ENCODE assay signal across 11 cellular contexts in genomic region chr20:44809380-44810060, GRCh38. TPM values are rescaled to one million over a fixed set of nuclear protein-coding genes. Genes with fewer than 3 reads are reported as not detected.
DNase-seq lines count a peak whose midpoint lies in the region; ATAC-seq and TF ChIP-seq lines count a peak whose summit lies in the region.
"Had no signal": no experiment of that assay in that cellular context is flagged by ENCODE, and none has a peak within 500 bp of the region (broad histone marks: within the 10 kb centered on the region; RNA-seq: fewer than 3 reads in every experiment).

No MANE protein-coding gene starts in this region.

- H3K4me3 ChIP-seq in A673 (ENCODE audit: low read depth, low read length, poor library complexity, severe bottlenecking), result peak overlapping the region; percentile 28
- H3K4me3 ChIP-seq in GM23338, result peak overlapping the region; percentile 88
- H3K4me3 ChIP-seq in MG63, result no peak overlapping the region
- H3K4me3 ChIP-seq: SK-N-MC had no signal

- H3K4me2 ChIP-seq in GM23338, result peak overlapping the region; percentile 94

- peaks cover 35% of the 10 kb centered on the region for H4K20me1 ChIP-seq in GM23338 (replicated peaks; ENCODE audit: insufficient read depth)

- peak overlapping the region; percentile 94 for H2AFZ ChIP-seq in GM23338

- H3K4me1 Mint-ChIP-seq in GM23338 (peaks cover 33% of the 10 kb centered on the region), endothelial cell (ENCODE audit: unreplicated experiment) (peaks cover 8% of the 10 kb centered on the region)
- H3K4me1 Mint-ChIP-seq in dendritic cell treated with granulocyte-macrophage colony-stimulating factor and Interleukin-4, amounts not matched to agents 40 ng/mL and 50 ng/mL, for 4 days (ENCODE audit: low read depth), result peaks cover 10% of the 10 kb centered on the region
- H3K4me1 Mint-ChIP-seq in natural killer cell treated with Interleukin-12 subunit alpha and Interleukin-12 subunit beta and Interleukin-15 and Interleukin-18, amount 100 ng/mL, for 72 hours (ENCODE audit: low read depth in 2 of 2), result peaks cover 0 to 7% of the 10 kb centered on the region in 2 donors

- no peak overlapping the region for H3K27ac ChIP-seq in A673 (ENCODE audit: low read depth, low read length, poor library complexity, severe bottlenecking)
- no peak overlapping the region for H3K27ac ChIP-seq in GM23338 (ENCODE audit: low read depth)
- H3K27ac ChIP-seq: SK-N-MC had no signal

- H3K27me3 ChIP-seq in A673 (replicated peaks; ENCODE audit: insufficient read depth, low read depth, low read length, poor library complexity), result peaks cover 65% of the 10 kb centered on the region
- peaks cover 49% of the 10 kb centered on the region for H3K27me3 ChIP-seq in GM23338 (ENCODE audit: insufficient read depth)
- H3K27me3 ChIP-seq in MG63, result peaks cover 41% of the 10 kb centered on the region

- no TSS peak for BruUV-seq in A673 (replicated peaks; lab: Mats Ljungman, UMichigan)

- no peaks in the 10 kb centered on the region for H3K9me2 ChIP-seq in GM23338 (ENCODE audit: insufficient read depth)

- peaks cover 34% of the 10 kb centered on the region for H3K27me3 Mint-ChIP-seq in GM23338 (ENCODE audit: insufficient read depth, low read depth, poor library complexity)
- H3K27me3 Mint-ChIP-seq in dendritic cell treated with granulocyte-macrophage colony-stimulating factor and Interleukin-4, amounts not matched to agents 40 ng/mL and 50 ng/mL, for 4 days, result peaks cover 66% of the 10 kb centered on the region
- peaks cover 50 to 51% of the 10 kb centered on the region in 2 donors for H3K27me3 Mint-ChIP-seq in natural killer cell treated with Interleukin-12 subunit alpha and Interleukin-12 subunit beta and Interleukin-15 and Interleukin-18, amount 100 ng/mL, for 72 hours
- H3K27me3 Mint-ChIP-seq in endothelial cell (ENCODE audit: unreplicated experiment), result peaks cover 16% of the 10 kb centered on the region

- CTCF ChIA-PET in A673 (lab: Charles Lee), result interaction anchor here (1.1 kb wide), 1 partner anchor 61 kb away, joined by 6 read pairs; no protein-coding TSS in a partner anchor

- H3K9me3 ChIP-seq in A673 (ENCODE audit: low read depth, low read length, poor library complexity, severe bottlenecking) (no peaks in the 10 kb centered on the region), MG63 (peaks cover 8% of the 10 kb centered on the region; the same call in 1 of the 2 replicates)

- peaks cover 33% of the 10 kb centered on the region for H3K79me2 ChIP-seq in GM23338 (replicated peaks; ENCODE audit: insufficient read depth)

- H3K4me1 ChIP-seq in A673 (ENCODE audit: insufficient read depth, low read length, poor library complexity, severe bottlenecking), result no peaks in the 10 kb centered on the region
- H3K4me1 ChIP-seq in GM23338 (ENCODE audit: insufficient read depth), result peaks cover 24% of the 10 kb centered on the region

- POLR2A ChIA-PET in A673 (lab: Charles Lee; ENCODE audit: low non-redundant PET), result no interaction called here

- no peak for DNase-seq in A673 (ENCODE audit: low spot score)
- peak; percentile 67 for DNase-seq in GM23338 (ENCODE audit: low spot score)
- DNase-seq in natural killer cell treated with Interleukin-12 subunit alpha and Interleukin-12 subunit beta and Interleukin-15 and Interleukin-18, amount 100 ng/mL, for 72 hours (ENCODE audit: low spot score), result no peak
- no peak for DNase-seq in HPDE6-E6E7 (ENCODE audit: extremely low spot score)
- no peak for DNase-seq in NCI-H2196 treated with DMSO at 0.1 percent for 48 hours (lab: John Stamatoyannopoulos, UW; ENCODE audit: unreplicated experiment)
- no peak for DNase-seq in endothelial cell (ENCODE audit: low spot score)
- DNase-seq in MG63, result no peak
- DNase-seq: KG1 had no signal

- H3K4me3 Mint-ChIP-seq in GM23338 (peak overlapping the region; percentile 88), endothelial cell (ENCODE audit: unreplicated experiment) (no peak overlapping the region)
- peak overlapping the region; percentile 22 for H3K4me3 Mint-ChIP-seq in dendritic cell treated with granulocyte-macrophage colony-stimulating factor and Interleukin-4, amounts not matched to agents 40 ng/mL and 50 ng/mL, for 4 days
- peak overlapping the region; percentile 36 for H3K4me3 Mint-ChIP-seq in natural killer cell treated with Interleukin-12 subunit alpha and Interleukin-12 subunit beta and Interleukin-15 and Interleukin-18, amount 100 ng/mL, for 72 hours

- H3F3A ChIP-seq in GM23338 (replicated peaks; ENCODE audit: low read depth), result 0 out of 2 replicates have a peak, but pooled peaks cover 5% of the 10 kb centered on the region

- ATAC-seq in GM23338, result peak; percentile 52
- no peak for ATAC-seq in natural killer cell treated with Interleukin-12 subunit alpha and Interleukin-12 subunit beta and Interleukin-15 and Interleukin-18, amount 100 ng/mL, for 72 hours

- H3K9me3 Mint-ChIP-seq in GM23338 (no peaks in the 10 kb centered on the region), endothelial cell (ENCODE audit: unreplicated experiment) (peaks cover 5% of the 10 kb centered on the region)
- H3K9me3 Mint-ChIP-seq in dendritic cell treated with granulocyte-macrophage colony-stimulating factor and Interleukin-4, amounts not matched to agents 40 ng/mL and 50 ng/mL, for 4 days, result no peaks in the 10 kb centered on the region
- no peaks in the 10 kb centered on the region for H3K9me3 Mint-ChIP-seq in natural killer cell treated with Interleukin-12 subunit alpha and Interleukin-12 subunit beta and Interleukin-15 and Interleukin-18, amount 100 ng/mL, for 72 hours

- no peak overlapping the region for H3K27ac Mint-ChIP-seq in GM23338
- H3K27ac Mint-ChIP-seq in dendritic cell treated with granulocyte-macrophage colony-stimulating factor and Interleukin-4, amounts not matched to agents 40 ng/mL and 50 ng/mL, for 4 days, result no peak overlapping the region
- H3K27ac Mint-ChIP-seq in natural killer cell treated with Interleukin-12 subunit alpha and Interleukin-12 subunit beta and Interleukin-15 and Interleukin-18, amount 100 ng/mL, for 72 hours, result no peak overlapping the region
- no peak overlapping the region for H3K27ac Mint-ChIP-seq in endothelial cell (ENCODE audit: unreplicated experiment)

- TF ChIP-seq CTCF in A673 (conservative IDR thresholded peaks at IDR 0.05; ENCODE audit: low read depth, low read length) (no peak), GM23338 (conservative IDR thresholded peaks at IDR 0.05; ENCODE audit: low read depth in 2 of 2) (no peak; a peak in 1 of 4 replicates), endothelial cell (IDR thresholded peaks at IDR 0.05; ENCODE audit: unreplicated experiment) (no peak)

- H3K36me3 ChIP-seq in A673 (ENCODE audit: insufficient read depth, low read length, poor library complexity, severe bottlenecking), result no peaks in the 10 kb centered on the region
- H3K36me3 ChIP-seq in GM23338 (ENCODE audit: insufficient read depth), result no peaks in the 10 kb centered on the region
- no peaks in the 10 kb centered on the region for H3K36me3 ChIP-seq in MG63

- intact Hi-C loops in A673 (cut with micrococcal nuclease; ENCODE audit: unreplicated experiment), result no loop called here
- intact Hi-C loops in dendritic cell treated with granulocyte-macrophage colony-stimulating factor and Interleukin-4, amounts not matched to agents 40 ng/mL and 50 ng/mL, for 4 days (cut with micrococcal nuclease), result no loop called here

- H3K36me3 Mint-ChIP-seq in GM23338 (ENCODE audit: low read depth) (no peaks in the 10 kb centered on the region; the same call in 2 of the 3 replicates), endothelial cell (ENCODE audit: low read depth, unreplicated experiment) (peaks cover 7% of the 10 kb centered on the region)
- no peaks in the 10 kb centered on the region for H3K36me3 Mint-ChIP-seq in dendritic cell treated with granulocyte-macrophage colony-stimulating factor and Interleukin-4, amounts not matched to agents 40 ng/mL and 50 ng/mL, for 4 days (ENCODE audit: low read depth)
- no peaks in the 10 kb centered on the region for H3K36me3 Mint-ChIP-seq in natural killer cell treated with Interleukin-12 subunit alpha and Interleukin-12 subunit beta and Interleukin-15 and Interleukin-18, amount 100 ng/mL, for 72 hours

TF ChIP-seq in GM23338, 12 proteins besides CTCF, POLR2A, EP300 and RAD21 (continues in another document):
- TF ChIP-seq ZNF114 (CRISPR knock-in tag; IDR thresholded peaks at IDR 0.05) (no peak), ZNF331 (CRISPR knock-in tag; IDR thresholded peaks at IDR 0.05; ENCODE audit: low read depth) (no peak), REST (IDR thresholded peaks at IDR 0.05; ENCODE audit: unreplicated experiment) (no peak), POLR2AphosphoS5 (IDR thresholded peaks at IDR 0.05; ENCODE audit: low read depth) (no peak), CREB1 (CRISPR knock-in tag; IDR thresholded peaks at IDR 0.05; ENCODE audit: low read depth) (no peak), EZH2 (IDR thresholded peaks at IDR 0.05; ENCODE audit: low read depth, unreplicated experiment) (no peak)

RNA-seq across cellular contexts. Expression of gene RIMS4, which starts 0.8 kb away (rescaled TPM):
- total RNA-seq in A673 (2021) (0.24 and 0.39 TPM in 2 replicates), endothelial cell (ENCODE audit: unreplicated experiment) (0.10 TPM)
- 34.5 and 39.7 TPM in 2 replicates for total RNA-seq in GM23338 (2014; rRNA removed; shearing (Covaris generic))
- 2.9 and 3.5 TPM in 2 replicates for polyA plus RNA-seq in GM23338 (2016; fragmentation: Nextera tagmentation; extraction: Ambion mirVana)
- not detected for total RNA-seq in natural killer cell treated with Interleukin-12 subunit alpha and Interleukin-12 subunit beta and Interleukin-15 and Interleukin-18, amount 100 ng/mL, for 72 hours
- 0.39 and 2.9 TPM in 2 replicates for total RNA-seq in MG63 (2014; rRNA removed; shearing (Covaris generic); ENCODE audit: low replicate concordance)
- total RNA-seq: myocyte had no signal
